In genomic region chr3:127072971-127073851, GRCh38 we compare ENCODE assay signal across 1 cellular context.
TF ChIP-seq lines count a peak whose summit lies in the region.

No MANE protein-coding gene starts in this region.

TF ChIP-seq in SK-N-SH, 30 proteins besides CTCF, POLR2A, EP300 and RAD21 (continued from another document):
- no peak for TF ChIP-seq RXRA (IDR thresholded peaks at IDR 0.05; ENCODE audit: borderline replicate concordance, low read depth)
